Comparison of ENCODE assay signal across 26 cellular contexts in the genomic region with DNA sequence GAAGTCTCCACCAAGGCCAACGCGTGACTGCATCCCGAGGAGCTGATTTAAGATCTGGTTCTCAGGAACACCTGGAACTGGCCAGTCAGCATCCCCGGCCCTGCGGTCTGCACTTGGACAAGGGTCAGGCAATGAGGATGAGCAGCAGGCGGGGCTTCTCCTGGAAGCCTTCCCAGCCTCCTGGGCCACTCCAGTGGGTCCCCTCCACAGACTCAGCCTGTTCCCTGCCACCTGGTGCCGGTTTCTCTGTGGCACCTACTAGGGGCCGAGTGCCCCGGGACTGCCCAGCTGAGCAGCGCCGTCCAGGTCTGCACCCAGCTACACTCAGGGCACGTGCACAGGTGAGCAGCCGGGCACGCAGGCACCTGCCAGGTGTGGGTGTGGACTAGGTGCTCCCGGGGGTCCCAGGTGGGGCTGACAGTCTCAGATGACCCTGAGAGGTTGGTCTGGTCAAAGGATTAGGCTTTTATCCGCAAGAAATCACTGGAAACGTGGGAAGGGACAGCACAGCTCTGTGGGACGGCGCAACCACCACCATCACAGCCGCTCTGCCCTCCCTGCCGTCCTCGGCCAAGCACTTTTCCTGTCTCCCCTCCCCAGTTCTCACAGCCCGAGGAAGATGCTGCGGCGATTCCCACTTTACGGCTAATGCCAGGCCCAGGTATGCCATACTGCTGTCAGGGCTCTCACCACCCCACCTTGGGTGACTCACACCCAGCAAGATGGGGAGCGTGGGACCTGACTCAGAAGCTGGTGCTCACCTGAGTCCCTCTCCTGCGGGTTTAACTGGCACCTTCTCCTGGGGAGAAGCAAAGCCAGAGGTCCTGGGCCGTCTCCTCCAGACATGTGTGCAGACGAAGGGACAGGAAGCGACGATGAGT. TPM values are rescaled to one million over a fixed set of nuclear protein-coding genes. Genes with fewer than 3 reads are reported as not detected.
DNase-seq lines count a peak whose midpoint lies in the region; TF ChIP-seq lines count a peak whose summit lies in the region.
"Had no signal": no experiment of that assay in that cellular context is flagged by ENCODE, and none has a peak within 500 bp of the region (broad histone marks: within the 10 kb centered on the region; RNA-seq: fewer than 3 reads in every experiment).

No MANE protein-coding gene starts in this region.

- no peaks in the 10 kb centered on the region for H3K27me3 Mint-ChIP-seq in MCF 10A (ENCODE audit: insufficient read depth, unreplicated experiment)
- no peaks in the 10 kb centered on the region for H3K27me3 Mint-ChIP-seq in chondrocyte (ENCODE audit: low read depth)
- no peaks in the 10 kb centered on the region for H3K27me3 Mint-ChIP-seq in neural crest cell (ENCODE audit: low read depth)
- H3K27me3 Mint-ChIP-seq: activated CD4-positive, alpha-beta memory T cell treated with anti-CD3 and anti-CD28 coated beads for 36 hours; activated naive CD8-positive, alpha-beta T cell treated with anti-CD3 and anti-CD28 coated beads for 36 hours; CD4-positive, alpha-beta T cell; central memory CD8-positive, alpha-beta T cell; naive thymus-derived CD8-positive, alpha-beta T cell; T-cell had no signal

- BruUV-seq in MCF 10A (replicated peaks; lab: Mats Ljungman, UMichigan), result no TSS peak

- intact Hi-C loops in MCF 10A (cut with micrococcal nuclease) (no loop called here), breast epithelium (cut with DNase I; ENCODE audit: low total_unique reads) (no loop called here)

- H3K27ac ChIP-seq in breast epithelium, result no peak overlapping the region
- H3K27ac ChIP-seq: ascending aorta, ovary had no signal

- H3K4me1 ChIP-seq in breast epithelium, result no peaks in the 10 kb centered on the region
- H3K4me1 ChIP-seq: ascending aorta had no signal

- no peak overlapping the region for H3K27ac Mint-ChIP-seq in MCF 10A (ENCODE audit: low read depth, unreplicated experiment)
- peak overlapping the region; percentile 36 for H3K27ac Mint-ChIP-seq in chondrocyte (ENCODE audit: unreplicated experiment)
- H3K27ac Mint-ChIP-seq in neural crest cell (ENCODE audit: unreplicated experiment), result no peak overlapping the region
- H3K27ac Mint-ChIP-seq: activated CD4-positive, alpha-beta memory T cell treated with anti-CD3 and anti-CD28 coated beads for 36 hours; activated naive CD8-positive, alpha-beta T cell treated with anti-CD3 and anti-CD28 coated beads for 36 hours; CD4-positive, alpha-beta T cell; T-cell had no signal

- no peaks in the 10 kb centered on the region for H3K27me3 ChIP-seq in breast epithelium
- H3K27me3 ChIP-seq: ascending aorta, ovary had no signal

- H3K36me3 Mint-ChIP-seq in MCF 10A (ENCODE audit: insufficient read depth, unreplicated experiment) (peaks cover 7% of the 10 kb centered on the region), chondrocyte (ENCODE audit: low read depth) (peaks cover 10% of the 10 kb centered on the region), neural crest cell (ENCODE audit: low read depth) (peaks cover 4% of the 10 kb centered on the region)
- H3K36me3 Mint-ChIP-seq: activated naive CD8-positive, alpha-beta T cell treated with anti-CD3 and anti-CD28 coated beads for 36 hours had no signal

- H3K9me3 ChIP-seq in breast epithelium, result no peaks in the 10 kb centered on the region
- H3K9me3 ChIP-seq: ascending aorta, ovary had no signal

- H3K4me1 Mint-ChIP-seq in MCF 10A (ENCODE audit: insufficient read depth, unreplicated experiment) (no peaks in the 10 kb centered on the region), chondrocyte (ENCODE audit: low read depth) (no peaks in the 10 kb centered on the region), neural crest cell (peaks cover 9% of the 10 kb centered on the region)
- H3K4me1 Mint-ChIP-seq: activated naive CD8-positive, alpha-beta T cell treated with anti-CD3 and anti-CD28 coated beads for 36 hours; central memory CD8-positive, alpha-beta T cell had no signal

- CTCF ChIA-PET in MCF 10A (lab: Yijun Ruan, JAX), result interaction anchor here (2.9 kb wide), 1 partner anchor 49 kb away, joined by 9 read pairs; no protein-coding TSS in a partner anchor

- TF ChIP-seq CTCF in MCF 10A (IDR thresholded peaks at IDR 0.05; ENCODE audit: unreplicated experiment), result no peak
- no peak for TF ChIP-seq CTCF in breast epithelium (IDR thresholded peaks at IDR 0.05)
- TF ChIP-seq CTCF in chondrocyte (IDR thresholded peaks at IDR 0.05), result no peak
- no peak for TF ChIP-seq CTCF in neural crest cell (conservative IDR thresholded peaks at IDR 0.05)
- TF ChIP-seq CTCF in GM20000 (IDR thresholded peaks at IDR 0.05; ENCODE audit: extremely low read depth, missing control alignments), result no peak

- H3K9me3 Mint-ChIP-seq in MCF 10A (ENCODE audit: unreplicated experiment), result no peaks in the 10 kb centered on the region
- no peaks in the 10 kb centered on the region for H3K9me3 Mint-ChIP-seq in chondrocyte (ENCODE audit: low read depth)
- H3K9me3 Mint-ChIP-seq in neural crest cell, result no peaks in the 10 kb centered on the region
- H3K9me3 Mint-ChIP-seq: activated CD4-positive, alpha-beta memory T cell treated with anti-CD3 and anti-CD28 coated beads for 36 hours; activated naive CD8-positive, alpha-beta T cell treated with anti-CD3 and anti-CD28 coated beads for 36 hours; CD4-positive, alpha-beta T cell; central memory CD8-positive, alpha-beta T cell; naive thymus-derived CD8-positive, alpha-beta T cell; T-cell had no signal

- H3K4me3 Mint-ChIP-seq in MCF 10A (ENCODE audit: unreplicated experiment), result no peak overlapping the region
- no peak overlapping the region for H3K4me3 Mint-ChIP-seq in chondrocyte (ENCODE audit: unreplicated experiment)
- peak overlapping the region; percentile 47 for H3K4me3 Mint-ChIP-seq in neural crest cell
- H3K4me3 Mint-ChIP-seq: activated CD4-positive, alpha-beta memory T cell treated with anti-CD3 and anti-CD28 coated beads for 36 hours; activated naive CD8-positive, alpha-beta T cell treated with anti-CD3 and anti-CD28 coated beads for 36 hours; CD4-positive, alpha-beta T cell; central memory CD8-positive, alpha-beta T cell; naive thymus-derived CD8-positive, alpha-beta T cell; T-cell had no signal

- TF ChIP-seq POLR2A in breast epithelium (IDR thresholded peaks at IDR 0.05), result no peak

- DNase-seq in MCF 10A (ENCODE audit: unreplicated experiment) (peak; percentile 58), breast epithelium (ENCODE audit: low spot score in 2 of 2) (no peak), chondrocyte (ENCODE audit: low spot score) (no peak), neural crest cell (ENCODE audit: low read depth, low spot score) (no peak), SKM-1 (lab: John Stamatoyannopoulos, UW; ENCODE audit: unreplicated experiment) (no peak), AG20443 (ENCODE audit: low spot score) (no peak), GM20000 (ENCODE audit: low spot score) (no peak), NCI-H748 treated with DMSO at 0.1 percent for 48 hours (lab: John Stamatoyannopoulos, UW) (no peak)
- DNase-seq: activated CD4-positive, alpha-beta memory T cell treated with anti-CD3 and anti-CD28 coated beads for 36 hours; activated CD4-positive, CD25-positive, alpha-beta regulatory T cell; activated CD8-positive, alpha-beta memory T cell treated with anti-CD3 and anti-CD28 coated beads, Interleukin-2, amount 50 U/mL, for 4 hours; activated naive CD8-positive, alpha-beta T cell treated with anti-CD3 and anti-CD28 coated beads for 36 hours; AML-193; CD4-positive, alpha-beta T cell; EL; islet precursor cell; left ventricle myocardium superior; naive thymus-derived CD8-positive, alpha-beta T cell; NCI-H1105 treated with DMSO at 0.1 percent for 48 hours; NCI-H1930; NCI-H526; ovary; stimulated activated CD4-positive, alpha-beta T cell treated with anti-CD3 and anti-CD28 coated beads, Interleukin-2, amount 100 ng/mL, for 24 hours; T-cell had no signal

- POLR2A ChIA-PET in MCF 10A (lab: Yijun Ruan, JAX), result interaction anchor here (0.7 to 1.2 kb wide), 5 partner anchors 14 to 66 kb away, joined by 3 to 4 read pairs (median 4); no protein-coding TSS in a partner anchor

- H3K4me3 ChIP-seq in breast epithelium, result no peak overlapping the region
- H3K4me3 ChIP-seq: ascending aorta, ovary had no signal

- H3K36me3 ChIP-seq in breast epithelium, result no peaks in the 10 kb centered on the region
- H3K36me3 ChIP-seq: ovary had no signal

RNA-seq across cellular contexts. Expression of gene FSCN1, which starts 22.8 kb away (rescaled TPM):
- total RNA-seq in MCF 10A (2022), result 148 and 169 TPM in 2 replicates
- total RNA-seq in breast epithelium, result 10 to 100 TPM; 17.9 to 24.9 (median 22.9) TPM
- 166 to 210 TPM (median 167 TPM) in 3 replicates for total RNA-seq in chondrocyte
- total RNA-seq in neural crest cell, result 398 and 416 TPM in 2 replicates
